Comparison of ENCODE assay signal across 12 cellular contexts in the genomic region with DNA sequence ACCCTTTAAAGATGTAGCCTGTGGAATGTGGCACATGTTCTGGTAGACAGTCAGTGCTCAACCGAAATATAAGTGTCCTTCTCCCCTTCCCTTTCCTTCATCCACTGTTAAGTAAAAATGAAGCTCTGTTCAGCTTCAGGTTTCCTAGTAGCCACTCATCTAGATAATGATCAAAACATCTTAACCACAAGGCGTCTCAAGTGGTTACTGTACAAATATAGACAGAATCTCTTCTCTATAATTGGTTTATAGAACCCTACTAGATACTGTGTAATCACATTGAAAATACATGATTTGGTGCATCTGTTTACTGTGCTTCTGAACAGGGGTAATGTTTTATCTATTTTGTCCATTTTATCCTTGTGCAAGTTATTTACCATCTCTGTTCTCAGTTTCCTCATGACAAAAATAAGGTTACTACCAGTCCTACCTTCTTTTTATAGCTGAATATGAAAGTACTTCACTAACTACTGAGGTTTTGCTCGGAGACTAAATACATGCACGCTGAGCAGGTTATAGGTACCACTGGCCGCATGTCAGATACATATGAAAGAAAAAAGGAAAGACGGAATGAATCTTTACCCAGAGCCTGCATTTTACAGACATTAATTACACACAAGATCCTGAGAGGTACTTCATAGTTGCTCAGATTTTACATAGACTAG. TPM values are rescaled to one million over a fixed set of nuclear protein-coding genes. Genes with fewer than 3 reads are reported as not detected.
A peak's percentile ranks its signal among the peaks of the same experiment; 100 is the strongest.
DNase-seq lines count a peak whose midpoint lies in the region; ATAC-seq and TF ChIP-seq lines count a peak whose summit lies in the region.
"Had no signal": no experiment of that assay in that cellular context is flagged by ENCODE, and none has a peak within 500 bp of the region (broad histone marks: within the 10 kb centered on the region; RNA-seq: fewer than 3 reads in every experiment).

No MANE protein-coding gene starts in this region.

- in situ Hi-C loops in GM13977 (cut with MboI; ENCODE audit: low pct_unique_long_range_greater_than_20kb, low sequenced_read_pairs, unreplicated experiment): no loop called here

- DNase-seq in GM13977 (ENCODE audit: low spot score): peak; percentile 44
- DNase-seq in OCI-M1 (lab: John Stamatoyannopoulos, UW): peak; percentile 33
- no peak for DNase-seq in 8988T
- DNase-seq in germinal center (ENCODE audit: low spot score): no peak
- DNase-seq in progenitor cell of endocrine pancreas (ENCODE audit: low spot score, unreplicated experiment): no peak
- DNase-seq in activated gamma-delta T cell treated with Interleukin-2 at 50 U/mL for 16 hours: no peak
- DNase-seq: activated CD8-positive, alpha-beta memory T cell treated with anti-CD3 and anti-CD28 coated beads, Interleukin-2, amount 50 U/mL, for 4 hours; NCI-H526; stimulated activated CD4-positive, alpha-beta T cell treated with anti-CD3 and anti-CD28 coated beads, Interleukin-4, amount 100 ng/mL, for 4 hours; T-helper 1 cell had no signal

- ATAC-seq in GM19468 (IDR thresholded peaks at IDR 0.05; ENCODE audit: extremely low read depth, unreplicated experiment): peak; percentile 20
- peak; percentile 70 for ATAC-seq in HG03066 (IDR thresholded peaks at IDR 0.05; ENCODE audit: low read depth, unreplicated experiment)

- H3K27ac Mint-ChIP-seq in progenitor cell of endocrine pancreas: no peak overlapping the region

- H3K27me3 Mint-ChIP-seq in progenitor cell of endocrine pancreas: peaks cover 24% of the 10 kb centered on the region

- H3K4me1 Mint-ChIP-seq in progenitor cell of endocrine pancreas (ENCODE audit: low read depth): no peaks in the 10 kb centered on the region

- TF ChIP-seq CTCF in GM13977 (IDR thresholded peaks at IDR 0.05; ENCODE audit: extremely low read depth, insufficient read depth, missing control alignments) (no peak), progenitor cell of endocrine pancreas (IDR thresholded peaks at IDR 0.05; ENCODE audit: unreplicated experiment) (no peak)

- H3K4me3 Mint-ChIP-seq in progenitor cell of endocrine pancreas (ENCODE audit: low read depth): no peak overlapping the region

- H3K9me3 Mint-ChIP-seq in progenitor cell of endocrine pancreas (ENCODE audit: low read depth): no peaks in the 10 kb centered on the region

- no peaks in the 10 kb centered on the region for H3K36me3 Mint-ChIP-seq in progenitor cell of endocrine pancreas (ENCODE audit: insufficient read depth)

RNA-seq across cellular contexts. Expression of a gene that starts 20.3 kb away (rescaled TPM):
- 24.7 and 26.2 TPM in 2 replicates for total RNA-seq in progenitor cell of endocrine pancreas

Comparison
In these comparisons a context has a peak if more than half of its experiments do, and no peak if none do; other contexts are left out.
1. DNase-seq: peak in GM13977 (single experiment) and OCI-M1 (single experiment); none in 8988T (single experiment), germinal center (single experiment), progenitor cell of endocrine pancreas (single experiment) and activated gamma-delta T cell treated with Interleukin-2 at 50 U/mL for 16 hours (single experiment).